Comparison of ENCODE assay signal across 9 cellular contexts in genomic region chr15:39629376-39629775, GRCh38. TPM values are rescaled to one million over a fixed set of nuclear protein-coding genes. Genes with fewer than 3 reads are reported as not detected.
A peak's percentile ranks its signal among the peaks of the same experiment; 100 is the strongest.
DNase-seq lines count a peak whose midpoint lies in the region; ATAC-seq and TF ChIP-seq lines count a peak whose summit lies in the region.
"Had no signal": no experiment of that assay in that cellular context is flagged by ENCODE, and none has a peak within 500 bp of the region (broad histone marks: within the 10 kb centered on the region; RNA-seq: fewer than 3 reads in every experiment).

No MANE protein-coding gene starts in this region.

- POLR2A ChIA-PET in RWPE1 (lab: Yijun Ruan, JAX; ENCODE audit: low non-redundant PET) = no interaction called here

- WGBS in psoas muscle, 3 donors = 59 to 73% (median 71%) methylated on average over 5 of the region's 5 CpGs

- H3K27ac Mint-ChIP-seq in activated naive CD4-positive, alpha-beta T cell treated with anti-CD3 and anti-CD28 coated beads, Interleukin-2, amount 50 U/mL, for 24 hours = peak overlapping the region; percentile 84
- no peak overlapping the region for H3K27ac Mint-ChIP-seq in GM23338

- H3K27me3 ChIP-seq in BLaER1 = no peaks in the 10 kb centered on the region
- no peaks in the 10 kb centered on the region for H3K27me3 ChIP-seq in psoas muscle (ENCODE audit: insufficient read depth in 3 of 3, low read length in 2 of 3)
- H3K27me3 ChIP-seq in GM23338 (ENCODE audit: insufficient read depth) = no peaks in the 10 kb centered on the region

- no peaks in the 10 kb centered on the region for H3K27me3 Mint-ChIP-seq in activated naive CD4-positive, alpha-beta T cell treated with anti-CD3 and anti-CD28 coated beads, Interleukin-2, amount 50 U/mL, for 24 hours
- peaks cover 7% of the 10 kb centered on the region for H3K27me3 Mint-ChIP-seq in GM23338 (ENCODE audit: insufficient read depth, low read depth, poor library complexity)

- H3K36me3 Mint-ChIP-seq in activated naive CD4-positive, alpha-beta T cell treated with anti-CD3 and anti-CD28 coated beads, Interleukin-2, amount 50 U/mL, for 24 hours = peaks cover 2% of the 10 kb centered on the region
- no peaks in the 10 kb centered on the region for H3K36me3 Mint-ChIP-seq in GM23338 (ENCODE audit: low read depth)

- no peak for TF ChIP-seq CTCF in RWPE1 (conservative IDR thresholded peaks at IDR 0.05; ENCODE audit: low read depth)
- no peak for TF ChIP-seq CTCF in psoas muscle (IDR thresholded peaks at IDR 0.05)
- no peak for TF ChIP-seq CTCF in GM23338 (conservative IDR thresholded peaks at IDR 0.05; ENCODE audit: low read depth in 2 of 2)

- DNase-seq in RWPE1 (ENCODE audit: low spot score) (peak; percentile 73), psoas muscle (no peak), NCI-H510A (lab: John Stamatoyannopoulos, UW) (no peak), GM23338 (ENCODE audit: low spot score) (no peak)

- no peak overlapping the region for H3K9ac ChIP-seq in BLaER1

- 0 out of 2 replicates have a peak, but pooled peaks cover 5% of the 10 kb centered on the region for H3K9me2 ChIP-seq in GM23338 (ENCODE audit: insufficient read depth)

- H3K9me3 ChIP-seq in BLaER1 (peaks cover 9% of the 10 kb centered on the region), psoas muscle (no peaks in the 10 kb centered on the region)

- H3F3A ChIP-seq in GM23338 (replicated peaks; ENCODE audit: low read depth) = no peaks in the 10 kb centered on the region

- H3K4me1 Mint-ChIP-seq in activated naive CD4-positive, alpha-beta T cell treated with anti-CD3 and anti-CD28 coated beads, Interleukin-2, amount 50 U/mL, for 24 hours = peaks cover 60% of the 10 kb centered on the region
- H3K4me1 Mint-ChIP-seq in GM23338 = peaks cover 2% of the 10 kb centered on the region; the same call in 1 of the 3 replicates

- H3K4me1 ChIP-seq in BLaER1 = peaks cover 38% of the 10 kb centered on the region
- peaks cover 19% of the 10 kb centered on the region for H3K4me1 ChIP-seq in psoas muscle
- H3K4me1 ChIP-seq in GM23338 (ENCODE audit: insufficient read depth) = no peaks in the 10 kb centered on the region

- H3K36me3 ChIP-seq in BLaER1 (no peaks in the 10 kb centered on the region), psoas muscle (ENCODE audit: insufficient read depth in 1 of 2, low read depth in 1 of 2) (no peaks in the 10 kb centered on the region), GM23338 (ENCODE audit: insufficient read depth) (no peaks in the 10 kb centered on the region)

- no peak for ATAC-seq in psoas muscle
- no peak for ATAC-seq in GM21619 (IDR thresholded peaks at IDR 0.05; ENCODE audit: unreplicated experiment)
- ATAC-seq in GM23338 = no peak
- no peak for ATAC-seq in HG02870 (IDR thresholded peaks at IDR 0.05; ENCODE audit: unreplicated experiment)

- CTCF ChIA-PET in RWPE1 (lab: Yijun Ruan, JAX) = no interaction called here

- no peak overlapping the region for H2AFZ ChIP-seq in GM23338

- no peaks in the 10 kb centered on the region for H3K9me3 Mint-ChIP-seq in activated naive CD4-positive, alpha-beta T cell treated with anti-CD3 and anti-CD28 coated beads, Interleukin-2, amount 50 U/mL, for 24 hours
- H3K9me3 Mint-ChIP-seq in GM23338 = no peaks in the 10 kb centered on the region
- H3K9me3 Mint-ChIP-seq: nephron had no signal

- H3K27ac ChIP-seq in BLaER1 (no peak overlapping the region), RWPE1 (peak overlapping the region; percentile 78), psoas muscle (peak overlapping the region; percentile 46), GM23338 (ENCODE audit: low read depth) (no peak overlapping the region)

- H3K4me3 Mint-ChIP-seq in activated naive CD4-positive, alpha-beta T cell treated with anti-CD3 and anti-CD28 coated beads, Interleukin-2, amount 50 U/mL, for 24 hours = peak overlapping the region; percentile 31
- H3K4me3 Mint-ChIP-seq in GM23338 = no peak overlapping the region
- H3K4me3 Mint-ChIP-seq: nephron had no signal

- H3K4me2 ChIP-seq in BLaER1 (peak overlapping the region; percentile 29), GM23338 (no peak overlapping the region)

- H3K79me2 ChIP-seq in GM23338 (replicated peaks; ENCODE audit: insufficient read depth) = no peaks in the 10 kb centered on the region

- intact Hi-C loops in psoas muscle (cut with DNase I) = no loop called here

- no peak overlapping the region for H3K4me3 ChIP-seq in BLaER1
- H3K4me3 ChIP-seq in psoas muscle = no peak overlapping the region
- H3K4me3 ChIP-seq in GM23338 = no peak overlapping the region

- H4K20me1 ChIP-seq in BLaER1 = no peaks in the 10 kb centered on the region
- H4K20me1 ChIP-seq in GM23338 (replicated peaks; ENCODE audit: insufficient read depth) = no peaks in the 10 kb centered on the region

TF ChIP-seq in GM23338, 12 proteins besides CTCF, POLR2A, EP300 and RAD21:
- TF ChIP-seq ZNF331 (CRISPR knock-in tag; IDR thresholded peaks at IDR 0.05; ENCODE audit: low read depth) (no peak), STAT1 (IDR thresholded peaks at IDR 0.05; ENCODE audit: unreplicated experiment) (no peak), ZNF462 (CRISPR knock-in tag; IDR thresholded peaks at IDR 0.05) (no peak), POLR2AphosphoS5 (IDR thresholded peaks at IDR 0.05; ENCODE audit: low read depth) (no peak), EZH2phosphoT487 (IDR thresholded peaks at IDR 0.05; ENCODE audit: unreplicated experiment) (no peak)

RNA-seq across cellular contexts. Expression of gene THBS1, which starts 48.5 kb away (rescaled TPM):
- 10 to 100 TPM in 3 of 4 donors, 1 to 10 TPM in 1; 9.5 to 40.1 (median 27.1) TPM for total RNA-seq in psoas muscle
- polyA plus RNA-seq in psoas muscle (1 to 10 TPM; 3.3 to 9.7 (median 4.5) TPM), GM23338 (2016; fragmentation: Nextera tagmentation; extraction: Ambion mirVana) (14.2 and 21.7 TPM in 2 replicates)
- 81.3 and 81.9 TPM in 2 replicates for total RNA-seq in GM23338 (2014; rRNA removed; shearing (Covaris generic))

Comparison
In these comparisons a context has a peak if more than half of its experiments do, and no peak if none do; other contexts are left out.
1. H3K27ac ChIP-seq: peak in RWPE1 (single experiment) and psoas muscle (single experiment); none in BLaER1 (single experiment) and GM23338 (single experiment).